ENCODE assay signal across 14 cellular contexts in the genomic region with DNA sequence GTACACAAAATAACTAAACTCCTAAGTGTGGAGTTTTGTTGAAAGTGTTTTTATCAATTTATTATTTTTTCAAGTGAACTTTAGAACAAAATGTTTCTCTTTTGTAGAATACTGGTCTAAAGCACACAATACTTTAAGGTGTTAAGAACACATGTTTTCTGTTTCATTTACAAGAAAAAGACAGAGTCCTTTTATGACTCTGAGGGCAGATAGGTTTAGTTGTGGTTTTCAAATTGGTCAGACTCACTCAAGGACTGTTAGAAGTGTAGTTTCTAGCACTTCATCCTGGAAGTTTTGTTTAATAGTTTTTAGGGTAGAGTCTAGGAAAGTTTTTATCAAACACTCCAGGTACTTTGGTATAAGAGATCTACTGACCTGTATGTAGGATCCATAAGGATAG.
A peak's percentile ranks its signal among the peaks of the same experiment; 100 is the strongest.
DNase-seq lines count a peak whose midpoint lies in the region; ATAC-seq and TF ChIP-seq lines count a peak whose summit lies in the region.
"Had no signal": no experiment of that assay in that cellular context is flagged by ENCODE, and none has a peak within 500 bp of the region (broad histone marks: within the 10 kb centered on the region; RNA-seq: fewer than 3 reads in every experiment).

No MANE protein-coding gene starts in this region.

- ATAC-seq in GM18511 (IDR thresholded peaks at IDR 0.05; ENCODE audit: unreplicated experiment) (peak; percentile 85), GM21381 (IDR thresholded peaks at IDR 0.05; ENCODE audit: unreplicated experiment) (peak; percentile 95), HG02973 (IDR thresholded peaks at IDR 0.05; ENCODE audit: unreplicated experiment) (peak; percentile 96), HG03571 (IDR thresholded peaks at IDR 0.05; ENCODE audit: unreplicated experiment) (peak; percentile 73)

- no peaks in the 10 kb centered on the region for H3K36me3 ChIP-seq in tibial nerve
- H3K36me3 ChIP-seq: vagina had no signal

- no peaks in the 10 kb centered on the region for H3K9me3 ChIP-seq in tibial nerve
- H3K9me3 ChIP-seq: vagina had no signal

- no peak overlapping the region for H3K27ac ChIP-seq in tibial nerve
- H3K27ac ChIP-seq: vagina had no signal

- in situ Hi-C loops in KBM-7 (cut with MboI; ENCODE audit: low pct_unique_long_range_greater_than_20kb, low sequenced_read_pairs) = no loop called here

- no peaks in the 10 kb centered on the region for H3K27me3 ChIP-seq in tibial nerve
- H3K27me3 ChIP-seq: vagina had no signal

- no peak overlapping the region for H3K4me3 ChIP-seq in tibial nerve
- H3K4me3 ChIP-seq: vagina had no signal

- no peak for DNase-seq in NCI-H146 (lab: John Stamatoyannopoulos, UW)
- no peak for DNase-seq in tibial nerve (ENCODE audit: low spot score in 2 of 2)
- no peak for DNase-seq in NCI-H82 (lab: John Stamatoyannopoulos, UW)
- DNase-seq in KBM-7 = no peak
- DNase-seq: cerebellar nuclear complex, DMS79 treated with DMSO at 0.1 percent for 48 hours, NCI-H446, nucleus accumbens, RPMI8226 had no signal

- TF ChIP-seq CTCF in tibial nerve (IDR thresholded peaks at IDR 0.05) = no peak

- TF ChIP-seq EP300 in tibial nerve (IDR thresholded peaks at IDR 0.05) = no peak

- no peak for TF ChIP-seq POLR2A in tibial nerve (IDR thresholded peaks at IDR 0.05)

- H3K4me1 ChIP-seq in tibial nerve = no peaks in the 10 kb centered on the region
- H3K4me1 ChIP-seq: vagina had no signal
